22 cellular contexts compared by ENCODE assay signal in genomic region chr5:35166043-35166442, GRCh38.
DNase-seq lines count a peak whose midpoint lies in the region; ATAC-seq and TF ChIP-seq lines count a peak whose summit lies in the region.
"Had no signal": no experiment of that assay in that cellular context is flagged by ENCODE, and none has a peak within 500 bp of the region (broad histone marks: within the 10 kb centered on the region; RNA-seq: fewer than 3 reads in every experiment).

No MANE protein-coding gene starts in this region.

- no peaks in the 10 kb centered on the region for H3K27me3 ChIP-seq in AG04450 (ENCODE audit: control insufficient read depth, insufficient read depth, low read length)
- peaks cover 7% of the 10 kb centered on the region for H3K27me3 ChIP-seq in RWPE2 (ENCODE audit: insufficient read depth, poor library complexity, severe bottlenecking)
- no peaks in the 10 kb centered on the region for H3K27me3 ChIP-seq in adrenal gland
- H3K27me3 ChIP-seq: body of pancreas, left lung, neural progenitor cell had no signal

- H3K9me3 Mint-ChIP-seq in stimulated activated naive B cell treated with anti-CD40 and anti-IgM and Interleukin-4, amounts not matched to agents 10 μg/mL and 1 μg/mL and 100 μg/mL, for 72 hours, result peaks cover 0 to 5% of the 10 kb centered on the region in 2 donors

- TF ChIP-seq CTCF in AG04450 (IDR thresholded peaks at IDR 0.05; ENCODE audit: low read depth, low read length) (peak; percentile 19; the same call in 1 of the 2 replicates), GM12873 (IDR thresholded peaks at IDR 0.05; ENCODE audit: insufficient read depth, low read depth, low read length, missing control alignments) (peak; percentile 25), RWPE2 (IDR thresholded peaks at IDR 0.05; ENCODE audit: poor library complexity, severe bottlenecking) (peak; percentile 29), foreskin fibroblast (IDR thresholded peaks at IDR 0.05; ENCODE audit: low read depth, low read length) (peak; percentile 6), adrenal gland (IDR thresholded peaks at IDR 0.05) (peak in 1 of 6 experiments; percentile 12)

- no peaks in the 10 kb centered on the region for H3K36me3 ChIP-seq in RWPE2 (ENCODE audit: low read depth)
- no peaks in the 10 kb centered on the region for H3K36me3 ChIP-seq in adrenal gland (replicated peaks in 1 of 2)
- H3K36me3 ChIP-seq: left lung, neural progenitor cell, prostate gland had no signal

- CTCF ChIA-PET in AG04450 (lab: Charles Lee), result interaction anchor here (0.8 kb wide), 1 partner anchor 136 kb away, joined by 4 read pairs; no protein-coding TSS in a partner anchor

- H3K4me3 ChIP-seq in AG04450 (ENCODE audit: low read depth, low read length), result no peak overlapping the region
- H3K4me3 ChIP-seq in RWPE2 (ENCODE audit: severe bottlenecking), result no peak overlapping the region
- H3K4me3 ChIP-seq in foreskin fibroblast (ENCODE audit: low read depth in 1 of 2, low read length in 2 of 2), result no peak overlapping the region
- no peak overlapping the region for H3K4me3 ChIP-seq in adrenal gland
- H3K4me3 ChIP-seq: body of pancreas, left lung, neural progenitor cell, prostate gland had no signal

- POLR2A ChIA-PET in AG04450 (lab: Yijun Ruan, JAX), result no interaction called here

- no peak overlapping the region for H3K27ac Mint-ChIP-seq in stimulated activated naive B cell treated with anti-CD40 and anti-IgM and Interleukin-4, amounts not matched to agents 10 μg/mL and 1 μg/mL and 100 μg/mL, for 72 hours
- H3K27ac Mint-ChIP-seq: activated B cell treated with CpG ODN at 0.5 μM for 24 hours; CD4-positive, alpha-beta memory T cell; neural progenitor cell; T-helper 2 cell treated with Interferon-gamma antibody and Interleukin-4, amounts not matched to agents 5 μg/mL and 100 μg/mL, for 36 hours had no signal

- H3K4me1 ChIP-seq in RWPE2 (ENCODE audit: insufficient read depth, poor library complexity, severe bottlenecking), result no peaks in the 10 kb centered on the region
- peaks cover 0 to 6% of the 10 kb centered on the region in 2 donors for H3K4me1 ChIP-seq in adrenal gland (replicated peaks in 1 of 2)
- H3K4me1 ChIP-seq: left lung, prostate gland had no signal

- H3K4me3 Mint-ChIP-seq in stimulated activated naive B cell treated with anti-CD40 and anti-IgM and Interleukin-4, amounts not matched to agents 10 μg/mL and 1 μg/mL and 100 μg/mL, for 72 hours, result no peak overlapping the region
- H3K4me3 Mint-ChIP-seq: activated B cell treated with CpG ODN at 0.5 μM for 24 hours; CD4-positive, alpha-beta memory T cell; neural progenitor cell; T-helper 2 cell treated with Interferon-gamma antibody and Interleukin-4, amounts not matched to agents 5 μg/mL and 100 μg/mL, for 36 hours had no signal

- H3K27ac ChIP-seq in AG04450 (ENCODE audit: low read depth, low read length), result no peak overlapping the region
- no peak overlapping the region for H3K27ac ChIP-seq in RWPE2 (ENCODE audit: poor library complexity, severe bottlenecking)
- no peak overlapping the region for H3K27ac ChIP-seq in adrenal gland
- H3K27ac ChIP-seq: body of pancreas, left lung, neural progenitor cell, prostate gland had no signal

- TF ChIP-seq POLR2A in adrenal gland (IDR thresholded peaks at IDR 0.05), result no peak

- H3K27me3 Mint-ChIP-seq in stimulated activated naive B cell treated with anti-CD40 and anti-IgM and Interleukin-4, amounts not matched to agents 10 μg/mL and 1 μg/mL and 100 μg/mL, for 72 hours, result no peaks in the 10 kb centered on the region

- 83 to 100% (median 92%) methylated on average over 1 of the region's 1 CpG for WGBS in adrenal gland, 4 donors

- intact Hi-C loops in adrenal gland (cut with DNase I), result no loop called here

- H3K9me3 ChIP-seq in AG04450 (ENCODE audit: control insufficient read depth, insufficient read depth, low read length) (no peaks in the 10 kb centered on the region), RWPE2 (ENCODE audit: severe bottlenecking) (peaks cover 7% of the 10 kb centered on the region), adrenal gland (replicated peaks in 1 of 3) (peaks cover 0 to 5% (median 0%) of the 10 kb centered on the region in 3 donors)
- H3K9me3 ChIP-seq: body of pancreas, prostate gland had no signal

- DNase-seq in AG04450 (ENCODE audit: low read depth, low spot score), result no peak
- no peak for DNase-seq in RWPE2 (ENCODE audit: low spot score)
- peak in 1 of 2 donors; percentile 36 for DNase-seq in foreskin fibroblast
- DNase-seq in adrenal gland, result no peak
- no peak for DNase-seq in stimulated activated naive B cell treated with anti-CD40 and anti-IgM and Interleukin-4, amounts not matched to agents 10 μg/mL and 1 μg/mL and 100 μg/mL, for 72 hours
- no peak for DNase-seq in activated CD8-positive, alpha-beta memory T cell treated with anti-CD3 and anti-CD28 coated beads, Interleukin-2, amount 50 U/mL, for 4 hours
- DNase-seq in NK-92 treated with Interleukin-12 subunit alpha and Interleukin-12 subunit beta, amount 100 ng/mL, for 24 hours (lab: John Stamatoyannopoulos, UW), result no peak
- DNase-seq: activated B cell treated with CpG ODN at 0.5 μM for 24 hours; activated CD4-positive, alpha-beta T cell treated with anti-CD3 and anti-CD28 coated beads, Interleukin-2, amount 50 U/mL, for 4 hours; activated effector memory CD4-positive, alpha-beta T cell treated with Interleukin-2 at 50 U/mL for 16 hours; body of pancreas; CD4-positive, alpha-beta memory T cell; DMS153; foreskin melanocyte; hippocampal formation; left lung; NCI-H1417; NCI-H510A treated with DMSO at 0.1 percent for 48 hours had no signal

- no peaks in the 10 kb centered on the region for H3K36me3 Mint-ChIP-seq in stimulated activated naive B cell treated with anti-CD40 and anti-IgM and Interleukin-4, amounts not matched to agents 10 μg/mL and 1 μg/mL and 100 μg/mL, for 72 hours
- H3K36me3 Mint-ChIP-seq: CD4-positive, alpha-beta memory T cell; neural progenitor cell had no signal

- no peaks in the 10 kb centered on the region for H3K4me1 Mint-ChIP-seq in stimulated activated naive B cell treated with anti-CD40 and anti-IgM and Interleukin-4, amounts not matched to agents 10 μg/mL and 1 μg/mL and 100 μg/mL, for 72 hours
- H3K4me1 Mint-ChIP-seq: activated B cell treated with CpG ODN at 0.5 μM for 24 hours; CD4-positive, alpha-beta memory T cell; neural progenitor cell had no signal

- ATAC-seq in RWPE2 (ENCODE audit: low read depth), result no peak
- ATAC-seq in stimulated activated naive B cell treated with anti-CD40 and anti-IgM and Interleukin-4, amounts not matched to agents 10 μg/mL and 1 μg/mL and 100 μg/mL, for 72 hours (replicated peaks), result no peak
- ATAC-seq: body of pancreas, left lung had no signal
